Comparison of ENCODE assay signal across 12 cellular contexts in the genomic region with DNA sequence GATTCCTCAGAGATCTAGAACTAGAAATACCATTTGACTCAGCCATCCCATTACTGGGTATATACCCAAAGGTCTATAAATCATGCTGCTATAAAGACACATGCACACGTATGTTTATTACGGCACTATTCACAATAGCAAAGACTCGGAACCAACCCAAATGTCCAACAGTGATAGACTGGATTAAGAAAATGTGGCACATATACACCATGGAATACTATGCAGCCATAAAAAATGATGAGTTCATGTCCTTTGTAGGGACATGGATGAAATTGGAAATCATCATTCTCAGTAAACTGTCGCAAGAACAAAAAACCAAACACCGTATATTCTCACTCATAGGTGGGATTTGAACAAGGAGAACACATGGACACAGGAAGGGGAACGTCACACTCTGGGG. TPM values are rescaled to one million over a fixed set of nuclear protein-coding genes. Genes with fewer than 3 reads are reported as not detected.
DNase-seq lines count a peak whose midpoint lies in the region; ATAC-seq, FAIRE-seq and TF ChIP-seq lines count a peak whose summit lies in the region.
"Not testable (repeated sequence)": the region's sequence is repeated elsewhere in the genome, so short reads cannot be mapped to it uniquely, and the experiment has no call there.
"Had no signal": no experiment of that assay in that cellular context is flagged by ENCODE, and none has a peak within 500 bp of the region (broad histone marks: within the 10 kb centered on the region; RNA-seq: fewer than 3 reads in every experiment).

No MANE protein-coding gene starts in this region.

- not testable (repeated sequence) for FAIRE-seq in K562 (lab: Jason Lieb, UNC)

- H3K27me3 ChIP-seq in CD4-positive, CD25-positive, alpha-beta regulatory T cell (ENCODE audit: control insufficient read depth, insufficient read depth, low read length); Caco-2 (replicated peaks; ENCODE audit: control insufficient read depth, insufficient read depth, low read length); K562 (ENCODE audit: control insufficient read depth in 2 of 2, insufficient read depth in 2 of 2, low read length in 2 of 2); naive thymus-derived CD4-positive, alpha-beta T cell (ENCODE audit: control insufficient read depth in 2 of 2, insufficient read depth in 2 of 2, low read length in 2 of 2): not testable (repeated sequence)

- TF ChIP-seq CTCF in Caco-2 (IDR thresholded peaks at IDR 0.05; ENCODE audit: insufficient read depth in 1 of 2, low read depth in 1 of 2, low read length in 1 of 2, severe bottlenecking in 1 of 2, unreplicated experiment in 1 of 2); K562 (IDR thresholded peaks at IDR 0.05 in 2 of 3, conservative IDR thresholded peaks at IDR 0.05 in 1 of 3; ENCODE audit: insufficient read depth in 2 of 3, low read depth in 1 of 3, low read length in 3 of 3); progenitor cell of endocrine pancreas (IDR thresholded peaks at IDR 0.05; ENCODE audit: unreplicated experiment): not testable (repeated sequence)

- in situ Hi-C loops in K562 (cut with MboI) = not testable (repeated sequence)

- not testable (repeated sequence) for H3K9me3 Mint-ChIP-seq in CD4-positive, CD25-positive, alpha-beta regulatory T cell; activated CD4-positive, alpha-beta T cell treated with anti-CD3 and anti-CD28 coated beads for 36 hours (ENCODE audit: low read depth); activated T-cell treated with anti-CD3 and anti-CD28 coated beads, Interleukin-2, amount 50 U/mL, for 24 hours; activated naive CD8-positive, alpha-beta T cell (ENCODE audit: low read depth)
- H3K9me3 Mint-ChIP-seq in Caco-2 (ENCODE audit: unreplicated experiment) (peaks cover 14% of the 10 kb centered on the region), progenitor cell of endocrine pancreas (ENCODE audit: low read depth) (peaks cover 12% of the 10 kb centered on the region)
- peaks cover 0 to 13% (median 5%) of the 10 kb centered on the region in 11 donors for H3K9me3 Mint-ChIP-seq in naive thymus-derived CD4-positive, alpha-beta T cell

- CTCF ChIA-PET in Caco-2 (lab: Charles Lee); K562 (lab: Yijun Ruan, JAX; ENCODE audit: low intra/inter-chr PET ratio); naive thymus-derived CD4-positive, alpha-beta T cell (lab: Charles Lee): not testable (repeated sequence)
- CTCF ChIA-PET in activated CD4-positive, alpha-beta T cell treated with anti-CD3 and anti-CD28 coated beads for 36 hours (lab: Charles Lee) = interaction anchor here (1.1 to 1.5 kb wide), 2 partner anchors 12 to 26 kb away, joined by 3 to 4 read pairs; no protein-coding TSS in a partner anchor

- WGBS in K562 (ENCODE audit: insufficient coverage, low coverage, missing lambda C conversion rate) = 71% methylated on average over 6 of the region's 6 CpGs

- not testable (repeated sequence) for TF ChIP-seq RAD21 in K562 (CRISPR knock-in tag; conservative IDR thresholded peaks at IDR 0.05 in 1 of 2, IDR thresholded peaks at IDR 0.05 in 1 of 2)

- peaks cover 34% of the 10 kb centered on the region for H3K36me3 ChIP-seq in CD4-positive, CD25-positive, alpha-beta regulatory T cell (ENCODE audit: control insufficient read depth, insufficient read depth, low read length)
- H3K36me3 ChIP-seq in Caco-2 (ENCODE audit: control insufficient read depth, insufficient read depth, low read length) = not testable (repeated sequence)
- H3K36me3 ChIP-seq in K562 (ENCODE audit: control insufficient read depth, insufficient read depth, low read length) = peaks cover 27% of the 10 kb centered on the region
- peaks cover 4 to 23% (median 7%) of the 10 kb centered on the region in 3 experiments for H3K36me3 ChIP-seq in naive thymus-derived CD4-positive, alpha-beta T cell (ENCODE audit: control insufficient read depth in 2 of 3, insufficient read depth in 3 of 3, low read length in 3 of 3)

- peaks cover 71% of the 10 kb centered on the region for H3K79me2 ChIP-seq in K562 (ENCODE audit: control insufficient read depth, insufficient read depth, low read length)

- TF ChIP-seq EP300 in K562 (IDR thresholded peaks at IDR 0.05; ENCODE audit: low read length) = not testable (repeated sequence)

- not testable (repeated sequence) for H4K20me1 ChIP-seq in K562 (replicated peaks; ENCODE audit: control insufficient read depth, insufficient read depth, low read length)

- not testable (repeated sequence) for H3K9ac ChIP-seq in K562 (ENCODE audit: insufficient read depth in 1 of 2, low read depth in 2 of 2, low read length in 2 of 2)

- POLR2A ChIA-PET in Caco-2 (lab: Charles Lee); activated CD4-positive, alpha-beta T cell treated with anti-CD3 and anti-CD28 coated beads for 36 hours (lab: Charles Lee); K562 (lab: Yijun Ruan, JAX): not testable (repeated sequence)
- POLR2A ChIA-PET in naive thymus-derived CD4-positive, alpha-beta T cell (lab: Charles Lee) = interaction anchor here (13.3 to 14.6 kb wide), 2 partner anchors 14 to 21 kb away, joined by 182 to 608 read pairs; no protein-coding TSS in a partner anchor

- H3K4me3 ChIP-seq in CD4-positive, CD25-positive, alpha-beta regulatory T cell (ENCODE audit: low read depth, low read length); Caco-2 (ENCODE audit: low read depth, low read length); K562; naive thymus-derived CD4-positive, alpha-beta T cell (ENCODE audit: low read length): not testable (repeated sequence)

- H3K4me3 Mint-ChIP-seq in CD4-positive, CD25-positive, alpha-beta regulatory T cell = peak overlapping the region in 2 of 4 donors; percentile 63 to 72
- H3K4me3 Mint-ChIP-seq in Caco-2 (ENCODE audit: unreplicated experiment); activated CD4-positive, alpha-beta T cell treated with anti-CD3 and anti-CD28 coated beads for 36 hours; activated T-cell treated with anti-CD3 and anti-CD28 coated beads, Interleukin-2, amount 50 U/mL, for 24 hours; progenitor cell of endocrine pancreas (ENCODE audit: low read depth): not testable (repeated sequence)
- H3K4me3 Mint-ChIP-seq in activated naive CD8-positive, alpha-beta T cell = peak overlapping the region; percentile 20
- H3K4me3 Mint-ChIP-seq in naive thymus-derived CD4-positive, alpha-beta T cell = peak overlapping the region in 4 of 10 donors; percentile 21 to 75 (median 46)

- DNase-seq in CD4-positive, CD25-positive, alpha-beta regulatory T cell; Caco-2; activated CD4-positive, alpha-beta T cell treated with anti-CD3 and anti-CD28 coated beads for 36 hours; activated T-cell treated with anti-CD3 and anti-CD28 coated beads, Interleukin-2, amount 50 U/mL, for 24 hours; K562 (ENCODE audit: extremely low read depth in 1 of 4, low spot score in 3 of 4); naive thymus-derived CD4-positive, alpha-beta T cell; progenitor cell of endocrine pancreas (ENCODE audit: low spot score, unreplicated experiment): not testable (repeated sequence)

- not testable (repeated sequence) for H3K9me3 ChIP-seq in CD4-positive, CD25-positive, alpha-beta regulatory T cell (ENCODE audit: control insufficient read depth in 2 of 2, low read length in 2 of 2); Caco-2; K562 (replicated peaks; ENCODE audit: control insufficient read depth, insufficient read depth, low read depth, low read length); naive thymus-derived CD4-positive, alpha-beta T cell (ENCODE audit: control insufficient read depth in 2 of 3, low read length in 3 of 3)

- BruUV-seq in Caco-2 (replicated peaks; lab: Mats Ljungman, UMichigan) = not testable (repeated sequence)
- BruUV-seq in K562 (replicated peaks; lab: Mats Ljungman, UMichigan) = TSS peak; percentile 8

- peaks cover 57% of the 10 kb centered on the region for H3K4me1 ChIP-seq in CD4-positive, CD25-positive, alpha-beta regulatory T cell (ENCODE audit: control insufficient read depth, insufficient read depth, low read length, poor library complexity, severe bottlenecking)
- H3K4me1 ChIP-seq in Caco-2 (peaks cover 13% of the 10 kb centered on the region), K562 (replicated peaks in 1 of 2; ENCODE audit: control insufficient read depth in 2 of 2, insufficient read depth in 2 of 2, low read length in 2 of 2) (peaks cover 18 to 22% of the 10 kb centered on the region in 2 experiments; a peak in 3 of 5 replicates)
- H3K4me1 ChIP-seq in naive thymus-derived CD4-positive, alpha-beta T cell (ENCODE audit: control insufficient read depth in 2 of 2, insufficient read depth in 2 of 2, low read length in 2 of 2) = peaks cover 41 to 63% of the 10 kb centered on the region in 2 donors

- H3K27ac ChIP-seq in CD4-positive, CD25-positive, alpha-beta regulatory T cell (ENCODE audit: insufficient read depth, low read length, poor library complexity, severe bottlenecking); K562 (ENCODE audit: extremely low read depth, low read depth, low read length); naive thymus-derived CD4-positive, alpha-beta T cell (ENCODE audit: low read depth, low read length): not testable (repeated sequence)

- peaks cover 31 to 88% (median 63%) of the 10 kb centered on the region in 4 donors for H3K4me1 Mint-ChIP-seq in CD4-positive, CD25-positive, alpha-beta regulatory T cell
- H3K4me1 Mint-ChIP-seq in Caco-2 (ENCODE audit: low read depth, unreplicated experiment) = peaks cover 24% of the 10 kb centered on the region
- H3K4me1 Mint-ChIP-seq in activated CD4-positive, alpha-beta T cell treated with anti-CD3 and anti-CD28 coated beads for 36 hours = peaks cover 80% of the 10 kb centered on the region
- H3K4me1 Mint-ChIP-seq in activated T-cell treated with anti-CD3 and anti-CD28 coated beads, Interleukin-2, amount 50 U/mL, for 24 hours (ENCODE audit: low read depth) = peaks cover 75% of the 10 kb centered on the region
- peaks cover 73% of the 10 kb centered on the region for H3K4me1 Mint-ChIP-seq in activated naive CD8-positive, alpha-beta T cell (ENCODE audit: low read depth)
- H3K4me1 Mint-ChIP-seq in naive thymus-derived CD4-positive, alpha-beta T cell = peaks cover 43 to 87% (median 71%) of the 10 kb centered on the region in 7 donors
- H3K4me1 Mint-ChIP-seq in progenitor cell of endocrine pancreas (ENCODE audit: low read depth) = not testable (repeated sequence)

- not testable (repeated sequence) for H3K9me1 ChIP-seq in K562 (ENCODE audit: control insufficient read depth, insufficient read depth, low read length)

- H3K27me3 Mint-ChIP-seq in CD4-positive, CD25-positive, alpha-beta regulatory T cell; Caco-2 (ENCODE audit: insufficient read depth, unreplicated experiment); activated CD4-positive, alpha-beta T cell treated with anti-CD3 and anti-CD28 coated beads for 36 hours; activated T-cell treated with anti-CD3 and anti-CD28 coated beads, Interleukin-2, amount 50 U/mL, for 24 hours; activated naive CD8-positive, alpha-beta T cell; naive thymus-derived CD4-positive, alpha-beta T cell; progenitor cell of endocrine pancreas: not testable (repeated sequence)

- not testable (repeated sequence) for ATAC-seq in CD4-positive, CD25-positive, alpha-beta regulatory T cell (ENCODE audit: low read depth in 2 of 2); activated CD4-positive, alpha-beta T cell treated with anti-CD3 and anti-CD28 coated beads for 36 hours; K562; naive thymus-derived CD4-positive, alpha-beta T cell

- peak overlapping the region; percentile 20 to 80 (median 73) for H3K27ac Mint-ChIP-seq in CD4-positive, CD25-positive, alpha-beta regulatory T cell
- H3K27ac Mint-ChIP-seq in Caco-2 (ENCODE audit: unreplicated experiment) (peak overlapping the region; percentile 57), progenitor cell of endocrine pancreas (peak overlapping the region; percentile 62)
- peak overlapping the region; percentile 67 for H3K27ac Mint-ChIP-seq in activated CD4-positive, alpha-beta T cell treated with anti-CD3 and anti-CD28 coated beads for 36 hours
- H3K27ac Mint-ChIP-seq in activated T-cell treated with anti-CD3 and anti-CD28 coated beads, Interleukin-2, amount 50 U/mL, for 24 hours = peak overlapping the region; percentile 80
- H3K27ac Mint-ChIP-seq in activated naive CD8-positive, alpha-beta T cell = peak overlapping the region; percentile 81
- H3K27ac Mint-ChIP-seq in naive thymus-derived CD4-positive, alpha-beta T cell = peak overlapping the region; percentile 54 to 88 (median 77)

- not testable (repeated sequence) for H3K4me2 ChIP-seq in K562 (ENCODE audit: insufficient read depth, low read length)

- not testable (repeated sequence) for TF ChIP-seq POLR2A in K562 (conservative IDR thresholded peaks at IDR 0.05)

- intact Hi-C loops in Caco-2 (cut with micrococcal nuclease; ENCODE audit: unreplicated experiment); activated CD4-positive, alpha-beta T cell treated with anti-CD3 and anti-CD28 coated beads for 36 hours (cut with DNase I, micrococcal nuclease); K562 (cut with micrococcal nuclease); naive thymus-derived CD4-positive, alpha-beta T cell (cut with micrococcal nuclease): not testable (repeated sequence)

- H3K36me3 Mint-ChIP-seq in CD4-positive, CD25-positive, alpha-beta regulatory T cell = peaks cover 51% of the 10 kb centered on the region
- H3K36me3 Mint-ChIP-seq in Caco-2 (ENCODE audit: insufficient read depth, unreplicated experiment) (peaks cover 69% of the 10 kb centered on the region), progenitor cell of endocrine pancreas (ENCODE audit: insufficient read depth) (peaks cover 24% of the 10 kb centered on the region)
- peaks cover 52% of the 10 kb centered on the region for H3K36me3 Mint-ChIP-seq in activated CD4-positive, alpha-beta T cell treated with anti-CD3 and anti-CD28 coated beads for 36 hours (ENCODE audit: low read depth)
- H3K36me3 Mint-ChIP-seq in activated T-cell treated with anti-CD3 and anti-CD28 coated beads, Interleukin-2, amount 50 U/mL, for 24 hours (ENCODE audit: low read depth) = peaks cover 57% of the 10 kb centered on the region
- H3K36me3 Mint-ChIP-seq in activated naive CD8-positive, alpha-beta T cell = peaks cover 19% of the 10 kb centered on the region
- H3K36me3 Mint-ChIP-seq in naive thymus-derived CD4-positive, alpha-beta T cell = peaks cover 11 to 59% (median 30%) of the 10 kb centered on the region in 5 donors

- not testable (repeated sequence) for H2AFZ ChIP-seq in K562 (ENCODE audit: low read depth, low read length)

RNA-seq across cellular contexts. Expression of a gene that starts 26.3 kb away (rescaled TPM):
- total RNA-seq in CD4-positive, CD25-positive, alpha-beta regulatory T cell = 198 TPM
- 100 to 1,000 TPM; 157 to 270 (median 180) TPM for polyA plus RNA-seq in CD4-positive, CD25-positive, alpha-beta regulatory T cell
- total RNA-seq in Caco-2 (2022) (138 and 140 TPM in 2 replicates), K562 (2014; rRNA removed) (22.4 and 33.3 TPM in 2 replicates), K562 (2014; rRNA removed; fragmentation: Illumina TruSeq; extraction: Trizol) (19.0 and 23.3 TPM in 2 replicates), K562 (2015; rRNA removed; fragmentation: Illumina TruSeq; extraction: Trizol) (22.5 and 24.4 TPM in 2 replicates), K562 (2021) (89.2 and 92.9 TPM in 2 replicates), progenitor cell of endocrine pancreas (126 TPM in 2 replicates)
- total RNA-seq in activated CD4-positive, alpha-beta T cell treated with anti-CD3 and anti-CD28 coated beads for 36 hours = 10 to 100 TPM; 37.6 to 43.8 TPM
- total RNA-seq in K562 (2011; cell fraction: chromatin; rRNA removed; ENCODE audit: low replicate concordance) = 67.3 and 149 TPM in 2 replicates
- 99.9 and 106 TPM in 2 replicates for total RNA-seq in K562 (2011; cell fraction: nucleolus; rRNA removed)
- 117 and 138 TPM in 2 replicates for total RNA-seq in K562 (2011; cell fraction: nucleoplasm; rRNA removed)
- polyA plus RNA-seq in K562 (2011; rRNA removed) (42.9 and 65.1 TPM in 2 replicates), K562 (2014; fragmentation: Illumina TruSeq; extraction: Trizol) (65.0 and 66.6 TPM in 2 replicates), K562 (2014; fragmentation: Nextera tagmentation; extraction: Ambion mirVana) (1 to 10 TPM; 5.8 to 6.6 TPM), K562 (2014; rRNA removed) (47.2 and 57.2 TPM in 2 replicates)
- 52.8 and 88.0 TPM in 2 replicates for polyA plus RNA-seq in K562 (2011; cell fraction: cytosol; rRNA removed)
- polyA plus RNA-seq in K562 (2011; cell fraction: nucleus; rRNA removed) = 52.2 and 85.9 TPM in 2 replicates
- 44.4 and 57.4 TPM in 2 replicates for polyA plus RNA-seq in K562 (2012)
- 21.6 and 45.5 TPM in 2 replicates for polyA minus RNA-seq in K562 (2011; rRNA and poly(A)+ RNA removed)
- 28.6 and 45.2 TPM in 2 replicates for polyA minus RNA-seq in K562 (2011; cell fraction: cytosol; rRNA and poly(A)+ RNA removed)
- 20.1 and 21.1 TPM in 2 replicates for polyA minus RNA-seq in K562 (2011; cell fraction: nucleus; rRNA and poly(A)+ RNA removed)
- 100 to 1,000 TPM; 135 to 165 (median 160) TPM for total RNA-seq in naive thymus-derived CD4-positive, alpha-beta T cell
- polyA plus RNA-seq in naive thymus-derived CD4-positive, alpha-beta T cell = 100 to 1,000 TPM; 179 to 386 TPM

RNA-seq across cellular contexts. Expression of a gene that starts 57.3 kb away (rescaled TPM):
- total RNA-seq in CD4-positive, CD25-positive, alpha-beta regulatory T cell = 0.25 TPM
- not detected for polyA plus RNA-seq in CD4-positive, CD25-positive, alpha-beta regulatory T cell
- 0.09 and 0.23 TPM in 2 replicates for total RNA-seq in Caco-2 (2022)
- under 1 TPM in 1 of 2 experiments, not detected in 1; 0.11 TPM for total RNA-seq in activated CD4-positive, alpha-beta T cell treated with anti-CD3 and anti-CD28 coated beads for 36 hours
- total RNA-seq in K562 (2011; cell fraction: chromatin; rRNA removed; ENCODE audit: low replicate concordance) = 0.09 TPM in 1 of 2 replicates, not detected in the other
- total RNA-seq in K562 (2011; cell fraction: nucleolus; rRNA removed) = 0.26 TPM in 1 of 2 replicates, not detected in the other
- 0.22 TPM in 1 of 2 replicates, not detected in the other for total RNA-seq in K562 (2011; cell fraction: nucleoplasm; rRNA removed)
- 0.29 TPM in 1 of 2 replicates, not detected in the other for total RNA-seq in K562 (2014; rRNA removed)
- 0.04 TPM in 1 of 2 replicates, not detected in the other for total RNA-seq in K562 (2014; rRNA removed; fragmentation: Illumina TruSeq; extraction: Trizol)
- 0.04 TPM in 2 replicates for total RNA-seq in K562 (2015; rRNA removed; fragmentation: Illumina TruSeq; extraction: Trizol)
- 0.13 TPM in 1 of 2 replicates, not detected in the other for total RNA-seq in K562 (2021)
- 0.03 TPM in 1 of 2 replicates, not detected in the other for polyA plus RNA-seq in K562 (2011; rRNA removed)
- not detected in 2 replicates for polyA plus RNA-seq in K562 (2011; cell fraction: cytosol; rRNA removed)
- 0.03 TPM in 1 of 2 replicates, not detected in the other for polyA plus RNA-seq in K562 (2011; cell fraction: nucleus; rRNA removed)
- polyA plus RNA-seq in K562 (2012) = 0.05 and 0.06 TPM in 2 replicates
- not detected in 2 replicates for polyA plus RNA-seq in K562 (2014; fragmentation: Illumina TruSeq; extraction: Trizol)
- polyA plus RNA-seq in K562 (2014; fragmentation: Nextera tagmentation; extraction: Ambion mirVana) = under 1 TPM in 1 of 2 experiments, not detected in 1; 0.14 TPM
- polyA plus RNA-seq in K562 (2014; rRNA removed) = not detected in 2 replicates
- not detected in 2 replicates for polyA minus RNA-seq in K562 (2011; rRNA and poly(A)+ RNA removed)
- not detected in 2 replicates for polyA minus RNA-seq in K562 (2011; cell fraction: cytosol; rRNA and poly(A)+ RNA removed)
- polyA minus RNA-seq in K562 (2011; cell fraction: nucleus; rRNA and poly(A)+ RNA removed) = not detected in 2 replicates
- under 1 TPM; 0.10 to 0.51 (median 0.14) TPM for total RNA-seq in naive thymus-derived CD4-positive, alpha-beta T cell
- not detected for polyA plus RNA-seq in naive thymus-derived CD4-positive, alpha-beta T cell
- 0.11 and 0.12 TPM in 2 replicates for total RNA-seq in progenitor cell of endocrine pancreas
- total RNA-seq: G401, HepG2 had no signal
- polyA plus RNA-seq: AG04450, HepG2, IgD-negative memory B cell had no signal
